2 cellular contexts compared by ENCODE assay signal in genomic region chr1:203130358-203130992, GRCh38.
TF ChIP-seq lines count a peak whose summit lies in the region.

No MANE protein-coding gene starts in this region.

TF ChIP-seq in SK-N-SH, 30 proteins besides CTCF, POLR2A, EP300 and RAD21 (continued from another document):
- TF ChIP-seq, protein P1, sequence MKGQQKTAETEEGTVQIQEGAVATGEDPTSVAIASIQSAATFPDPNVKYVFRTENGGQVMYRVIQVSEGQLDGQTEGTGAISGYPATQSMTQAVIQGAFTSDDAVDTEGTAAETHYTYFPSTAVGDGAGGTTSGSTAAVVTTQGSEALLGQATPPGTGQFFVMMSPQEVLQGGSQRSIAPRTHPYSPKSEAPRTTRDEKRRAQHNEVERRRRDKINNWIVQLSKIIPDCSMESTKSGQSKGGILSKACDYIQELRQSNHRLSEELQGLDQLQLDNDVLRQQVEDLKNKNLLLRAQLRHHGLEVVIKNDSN (IDR thresholded peaks at IDR 0.05; ENCODE audit: borderline replicate concordance, low read depth), result no peak
- no peak for TF ChIP-seq MXI1 (IDR thresholded peaks at IDR 0.05; ENCODE audit: low read depth, low read length)
- no peak for TF ChIP-seq FOXM1 (IDR thresholded peaks at IDR 0.05; ENCODE audit: low read depth)
- no peak for TF ChIP-seq NFIC (IDR thresholded peaks at IDR 0.05; ENCODE audit: borderline replicate concordance)
- TF ChIP-seq RXRA (IDR thresholded peaks at IDR 0.05; ENCODE audit: borderline replicate concordance, low read depth), result no peak
- no peak for TF ChIP-seq TEAD4 (IDR thresholded peaks at IDR 0.05; ENCODE audit: borderline replicate concordance, insufficient read depth)
- no peak for TF ChIP-seq GABPA (IDR thresholded peaks at IDR 0.05; ENCODE audit: low read depth)
- no peak for TF ChIP-seq NRF1 (IDR thresholded peaks at IDR 0.05; ENCODE audit: low read depth, low read length)

TF ChIP-seq in SK-N-SH treated with all-trans-retinoic acid at 6 μM for 48 hours, 23 proteins besides CTCF, POLR2A, EP300 and RAD21 (continued from another document):
- TF ChIP-seq ZC3H10 (CRISPR knock-in tag; IDR thresholded peaks at IDR 0.05), result no peak
- TF ChIP-seq, protein P2, sequence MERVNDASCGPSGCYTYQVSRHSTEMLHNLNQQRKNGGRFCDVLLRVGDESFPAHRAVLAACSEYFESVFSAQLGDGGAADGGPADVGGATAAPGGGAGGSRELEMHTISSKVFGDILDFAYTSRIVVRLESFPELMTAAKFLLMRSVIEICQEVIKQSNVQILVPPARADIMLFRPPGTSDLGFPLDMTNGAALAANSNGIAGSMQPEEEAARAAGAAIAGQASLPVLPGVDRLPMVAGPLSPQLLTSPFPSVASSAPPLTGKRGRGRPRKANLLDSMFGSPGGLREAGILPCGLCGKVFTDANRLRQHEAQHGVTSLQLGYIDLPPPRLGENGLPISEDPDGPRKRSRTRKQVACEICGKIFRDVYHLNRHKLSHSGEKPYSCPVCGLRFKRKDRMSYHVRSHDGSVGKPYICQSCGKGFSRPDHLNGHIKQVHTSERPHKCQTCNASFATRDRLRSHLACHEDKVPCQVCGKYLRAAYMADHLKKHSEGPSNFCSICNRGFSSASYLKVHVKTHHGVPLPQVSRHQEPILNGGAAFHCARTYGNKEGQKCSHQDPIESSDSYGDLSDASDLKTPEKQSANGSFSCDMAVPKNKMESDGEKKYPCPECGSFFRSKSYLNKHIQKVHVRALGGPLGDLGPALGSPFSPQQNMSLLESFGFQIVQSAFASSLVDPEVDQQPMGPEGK (CRISPR knock-in tag; IDR thresholded peaks at IDR 0.05; ENCODE audit: borderline replicate concordance), result no peak
- TF ChIP-seq CSDC2 (CRISPR knock-in tag; IDR thresholded peaks at IDR 0.05), result no peak
- TF ChIP-seq, protein P3, sequence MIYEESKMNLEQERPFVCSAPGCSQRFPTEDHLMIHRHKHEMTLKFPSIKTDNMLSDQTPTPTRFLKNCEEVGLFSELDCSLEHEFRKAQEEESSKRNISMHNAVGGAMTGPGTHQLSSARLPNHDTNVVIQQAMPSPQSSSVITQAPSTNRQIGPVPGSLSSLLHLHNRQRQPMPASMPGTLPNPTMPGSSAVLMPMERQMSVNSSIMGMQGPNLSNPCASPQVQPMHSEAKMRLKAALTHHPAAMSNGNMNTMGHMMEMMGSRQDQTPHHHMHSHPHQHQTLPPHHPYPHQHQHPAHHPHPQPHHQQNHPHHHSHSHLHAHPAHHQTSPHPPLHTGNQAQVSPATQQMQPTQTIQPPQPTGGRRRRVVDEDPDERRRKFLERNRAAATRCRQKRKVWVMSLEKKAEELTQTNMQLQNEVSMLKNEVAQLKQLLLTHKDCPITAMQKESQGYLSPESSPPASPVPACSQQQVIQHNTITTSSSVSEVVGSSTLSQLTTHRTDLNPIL (CRISPR knock-in tag; IDR thresholded peaks at IDR 0.05; ENCODE audit: low read depth), result no peak
- TF ChIP-seq ARNTL (CRISPR knock-in tag; IDR thresholded peaks at IDR 0.05; ENCODE audit: borderline replicate concordance, low read depth), result no peak
- TF ChIP-seq RARB (CRISPR knock-in tag; IDR thresholded peaks at IDR 0.05), result no peak
- TF ChIP-seq PPARA (CRISPR knock-in tag; IDR thresholded peaks at IDR 0.05; ENCODE audit: borderline replicate concordance), result no peak
- no peak for TF ChIP-seq ESRRG (CRISPR knock-in tag; IDR thresholded peaks at IDR 0.05)
- no peak for TF ChIP-seq GLIS3 (CRISPR knock-in tag; IDR thresholded peaks at IDR 0.05)
- no peak for TF ChIP-seq ZNF8 (CRISPR knock-in tag; IDR thresholded peaks at IDR 0.05)
- TF ChIP-seq POU6F1 (CRISPR knock-in tag; IDR thresholded peaks at IDR 0.05; ENCODE audit: borderline replicate concordance, low read depth), result no peak
- TF ChIP-seq, protein P4, sequence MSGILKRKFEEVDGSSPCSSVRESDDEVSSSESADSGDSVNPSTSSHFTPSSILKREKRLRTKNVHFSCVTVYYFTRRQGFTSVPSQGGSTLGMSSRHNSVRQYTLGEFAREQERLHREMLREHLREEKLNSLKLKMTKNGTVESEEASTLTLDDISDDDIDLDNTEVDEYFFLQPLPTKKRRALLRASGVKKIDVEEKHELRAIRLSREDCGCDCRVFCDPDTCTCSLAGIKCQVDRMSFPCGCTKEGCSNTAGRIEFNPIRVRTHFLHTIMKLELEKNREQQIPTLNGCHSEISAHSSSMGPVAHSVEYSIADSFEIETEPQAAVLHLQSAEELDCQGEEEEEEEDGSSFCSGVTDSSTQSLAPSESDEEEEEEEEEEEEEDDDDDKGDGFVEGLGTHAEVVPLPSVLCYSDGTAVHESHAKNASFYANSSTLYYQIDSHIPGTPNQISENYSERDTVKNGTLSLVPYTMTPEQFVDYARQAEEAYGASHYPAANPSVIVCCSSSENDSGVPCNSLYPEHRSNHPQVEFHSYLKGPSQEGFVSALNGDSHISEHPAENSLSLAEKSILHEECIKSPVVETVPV (CRISPR knock-in tag; IDR thresholded peaks at IDR 0.05), result no peak
- TF ChIP-seq ZNF70 (CRISPR knock-in tag; IDR thresholded peaks at IDR 0.05), result no peak
